10 cellular contexts compared by ENCODE assay signal in genomic region chr5:197031-197430, GRCh38. TPM values are rescaled to one million over a fixed set of nuclear protein-coding genes. Genes with fewer than 3 reads are reported as not detected.
"Had no signal": no experiment of that assay in that cellular context is flagged by ENCODE, and none has a peak within 500 bp of the region (broad histone marks: within the 10 kb centered on the region; RNA-seq: fewer than 3 reads in every experiment).

No MANE protein-coding gene starts in this region.

RNA-seq across cellular contexts. Expression of gene LRRC14B, which starts 5.7 kb away (rescaled TPM):
- total RNA-seq: activated CD4-positive, alpha-beta T cell treated with anti-CD3 and anti-CD28 coated beads, Interleukin-2, amount 10 ng/mL, durations not matched to agents 24 days and 14 days; activated CD8-positive, alpha-beta T cell treated with anti-CD3 and anti-CD28 coated beads, Interleukin-2, amount 10 ng/mL, durations not matched to agents 7 days and 5 days; lung microvascular endothelial cell; mucosa of descending colon; naive thymus-derived CD4-positive, alpha-beta T cell; posterior vena cava; sciatic nerve; SJCRH30; uterus had no signal
- polyA plus RNA-seq: immature natural killer cell had no signal
